Comparison of ENCODE assay signal across 8 cellular contexts in genomic region chr15:101489236-101489632, GRCh38. TPM values are rescaled to one million over a fixed set of nuclear protein-coding genes. Genes with fewer than 3 reads are reported as not detected.
A peak's percentile ranks its signal among the peaks of the same experiment; 100 is the strongest.
DNase-seq lines count a peak whose midpoint lies in the region; ATAC-seq and TF ChIP-seq lines count a peak whose summit lies in the region.

No MANE protein-coding gene starts in this region.

- TF ChIP-seq EP300 in stomach (IDR thresholded peaks at IDR 0.05): no peak

- no peaks in the 10 kb centered on the region for H3K4me1 Mint-ChIP-seq in activated CD4-positive, alpha-beta memory T cell treated with anti-CD3 and anti-CD28 coated beads for 36 hours (ENCODE audit: low read depth)
- H3K4me1 Mint-ChIP-seq in activated CD4-positive, alpha-beta memory T cell treated with anti-CD3 and anti-CD28 coated beads, Interleukin-2, amount 10 ng/mL, durations not matched to agents 7 days and 5 days: no peaks in the 10 kb centered on the region

- no peaks in the 10 kb centered on the region for H3K9me3 ChIP-seq in stomach

- POLR2A ChIA-PET in activated CD4-positive, alpha-beta memory T cell treated with anti-CD3 and anti-CD28 coated beads for 36 hours (lab: Charles Lee): no interaction called here
- POLR2A ChIA-PET in activated CD4-positive, alpha-beta memory T cell treated with anti-CD3 and anti-CD28 coated beads, Interleukin-2, amount 10 ng/mL, durations not matched to agents 7 days and 5 days (lab: Charles Lee): no interaction called here

- no peaks in the 10 kb centered on the region for H3K36me3 Mint-ChIP-seq in activated CD4-positive, alpha-beta memory T cell treated with anti-CD3 and anti-CD28 coated beads for 36 hours
- H3K36me3 Mint-ChIP-seq in activated CD4-positive, alpha-beta memory T cell treated with anti-CD3 and anti-CD28 coated beads, Interleukin-2, amount 10 ng/mL, durations not matched to agents 7 days and 5 days (ENCODE audit: low read depth): no peaks in the 10 kb centered on the region

- intact Hi-C loops in activated CD4-positive, alpha-beta memory T cell treated with anti-CD3 and anti-CD28 coated beads for 36 hours (cut with micrococcal nuclease): no loop called here
- intact Hi-C loops in cardiac septum (cut with DNase I): no loop called here
- intact Hi-C loops in stomach (cut with DNase I; ENCODE audit: low total_unique reads): no loop called here

- H3K4me3 Mint-ChIP-seq in activated CD4-positive, alpha-beta memory T cell treated with anti-CD3 and anti-CD28 coated beads for 36 hours: no peak overlapping the region
- H3K4me3 Mint-ChIP-seq in activated CD4-positive, alpha-beta memory T cell treated with anti-CD3 and anti-CD28 coated beads, Interleukin-2, amount 10 ng/mL, durations not matched to agents 7 days and 5 days: no peak overlapping the region

- no peak for TF ChIP-seq POLR2A in stomach (IDR thresholded peaks at IDR 0.05)

- TF ChIP-seq CTCF in stomach (IDR thresholded peaks at IDR 0.05): peak in 1 of 7 experiments; percentile 10

- H3K9me3 Mint-ChIP-seq in activated CD4-positive, alpha-beta memory T cell treated with anti-CD3 and anti-CD28 coated beads for 36 hours: no peaks in the 10 kb centered on the region
- no peaks in the 10 kb centered on the region for H3K9me3 Mint-ChIP-seq in activated CD4-positive, alpha-beta memory T cell treated with anti-CD3 and anti-CD28 coated beads, Interleukin-2, amount 10 ng/mL, durations not matched to agents 7 days and 5 days

- ATAC-seq in HG02642 (IDR thresholded peaks at IDR 0.05; ENCODE audit: poor library complexity, unreplicated experiment): no peak

- H3K36me3 ChIP-seq in stomach: no peaks in the 10 kb centered on the region

- H3K27me3 ChIP-seq in stomach: peaks cover 0 to 53% (median 11%) of the 10 kb centered on the region in 3 donors

- CTCF ChIA-PET in activated CD4-positive, alpha-beta memory T cell treated with anti-CD3 and anti-CD28 coated beads for 36 hours (lab: Charles Lee): no interaction called here
- CTCF ChIA-PET in activated CD4-positive, alpha-beta memory T cell treated with anti-CD3 and anti-CD28 coated beads, Interleukin-2, amount 10 ng/mL, durations not matched to agents 7 days and 5 days (lab: Charles Lee): no interaction called here

- H3K27ac ChIP-seq in stomach: peak overlapping the region in 1 of 5 donors; percentile 64

- peak overlapping the region; percentile 46 to 54 (median 49) for H3K4me3 ChIP-seq in stomach

- peak; percentile 31 for DNase-seq in activated CD4-positive, alpha-beta memory T cell treated with anti-CD3 and anti-CD28 coated beads for 36 hours
- no peak for DNase-seq in activated CD4-positive, alpha-beta memory T cell treated with anti-CD3 and anti-CD28 coated beads, Interleukin-2, amount 10 ng/mL, durations not matched to agents 7 days and 5 days
- DNase-seq in RKO (ENCODE audit: low spot score) (peak; percentile 54), cardiac septum (ENCODE audit: low spot score) (peak; percentile 64), stomach (peak; percentile 60), NCI-H187 treated with DMSO at 0.1 percent for 48 hours (lab: John Stamatoyannopoulos, UW) (no peak)
- no peak for DNase-seq in effector CD4-positive, alpha-beta T cell

- H3K27me3 Mint-ChIP-seq in activated CD4-positive, alpha-beta memory T cell treated with anti-CD3 and anti-CD28 coated beads for 36 hours: peaks cover 39% of the 10 kb centered on the region
- peaks cover 57% of the 10 kb centered on the region for H3K27me3 Mint-ChIP-seq in activated CD4-positive, alpha-beta memory T cell treated with anti-CD3 and anti-CD28 coated beads, Interleukin-2, amount 10 ng/mL, durations not matched to agents 7 days and 5 days

- 1% methylated on average over 24 to 54 of the region's 70 CpGs; no CpG with 5 or more reads in 2 of the 5 donors for WGBS in stomach, 5 donors

- H3K4me1 ChIP-seq in stomach: peaks cover 8 to 19% (median 12%) of the 10 kb centered on the region in 4 donors

- H3K27ac Mint-ChIP-seq in activated CD4-positive, alpha-beta memory T cell treated with anti-CD3 and anti-CD28 coated beads for 36 hours: no peak overlapping the region
- H3K27ac Mint-ChIP-seq in activated CD4-positive, alpha-beta memory T cell treated with anti-CD3 and anti-CD28 coated beads, Interleukin-2, amount 10 ng/mL, durations not matched to agents 7 days and 5 days: no peak overlapping the region

RNA-seq across cellular contexts. Expression of gene PCSK6, which starts 0.3 kb away (rescaled TPM):
- total RNA-seq in activated CD4-positive, alpha-beta memory T cell treated with anti-CD3 and anti-CD28 coated beads for 36 hours: under 1 TPM; 0.24 to 0.58 TPM
- total RNA-seq in activated CD4-positive, alpha-beta memory T cell treated with anti-CD3 and anti-CD28 coated beads, Interleukin-2, amount 10 ng/mL, durations not matched to agents 7 days and 5 days: under 1 TPM; 0.53 to 0.58 TPM
- 10.6 TPM for total RNA-seq in cardiac septum
- total RNA-seq in stomach: 10 to 100 TPM in 4 of 5 donors, 1 to 10 TPM in 1; 2.9 to 91.5 (median 24.4) TPM
- polyA plus RNA-seq in stomach: 10 to 100 TPM in 1 of 3 donors, 1 to 10 TPM in 2; 2.8 to 14.4 (median 8.2) TPM

Comparison
In these comparisons a context has a peak if more than half of its experiments do, and no peak if none do; other contexts are left out.
1. DNase-seq: peak in activated CD4-positive, alpha-beta memory T cell treated with anti-CD3 and anti-CD28 coated beads for 36 hours (single experiment), RKO (single experiment), cardiac septum (single experiment) and stomach (single experiment); none in activated CD4-positive, alpha-beta memory T cell treated with anti-CD3 and anti-CD28 coated beads, Interleukin-2, amount 10 ng/mL, durations not matched to agents 7 days and 5 days (single experiment), effector CD4-positive, alpha-beta T cell (single experiment) and NCI-H187 treated with DMSO at 0.1 percent for 48 hours (single experiment).